Comparison of ENCODE assay signal across 8 cellular contexts in genomic region chr14:90383731-90384542, GRCh38. TPM values are rescaled to one million over a fixed set of nuclear protein-coding genes. Genes with fewer than 3 reads are reported as not detected.
A peak's percentile ranks its signal among the peaks of the same experiment; 100 is the strongest.
DNase-seq lines count a peak whose midpoint lies in the region; ATAC-seq and TF ChIP-seq lines count a peak whose summit lies in the region.

No MANE protein-coding gene starts in this region.

- H3K36me3 Mint-ChIP-seq in naive B cell: no peaks in the 10 kb centered on the region

- DNase-seq in NCI-H69 (lab: John Stamatoyannopoulos, UW): peak; percentile 85
- peak; percentile 45 for DNase-seq in activated T-cell treated with anti-CD3 and anti-CD28 coated beads for 1 hour (ENCODE audit: low read depth)
- no peak for DNase-seq in esophagus squamous epithelium (lab: John Stamatoyannopoulos, UW)
- DNase-seq in naive B cell: no peak
- no peak for DNase-seq in cortex of kidney (lab: John Stamatoyannopoulos, UW)

- TF ChIP-seq CTCF in GM12875 (IDR thresholded peaks at IDR 0.05; ENCODE audit: borderline replicate concordance, insufficient read depth, low read depth, low read length): no peak
- no peak for TF ChIP-seq CTCF in esophagus squamous epithelium (IDR thresholded peaks at IDR 0.05)

- H3K27me3 ChIP-seq in esophagus squamous epithelium: no peaks in the 10 kb centered on the region
- no peaks in the 10 kb centered on the region for H3K27me3 ChIP-seq in subcutaneous abdominal adipose tissue (ENCODE audit: control insufficient read depth in 5 of 5, insufficient read depth in 4 of 5, low read length in 5 of 5)

- H3K9ac ChIP-seq in subcutaneous abdominal adipose tissue (ENCODE audit: low read length in 5 of 5): peak overlapping the region; percentile 78 to 91 (median 89)

- WGBS in esophagus squamous epithelium, 2 donors: 2 to 4% methylated on average over 18 to 24 of the region's 37 CpGs

- no peaks in the 10 kb centered on the region for H3K9me3 Mint-ChIP-seq in naive B cell

- no peak overlapping the region for H3K4me3 Mint-ChIP-seq in naive B cell

- H3K27ac ChIP-seq in esophagus squamous epithelium: peak overlapping the region; percentile 98 to 100 (median 99)
- H3K27ac ChIP-seq in subcutaneous abdominal adipose tissue (ENCODE audit: low read depth, low read length): peak overlapping the region; percentile 100

- no peaks in the 10 kb centered on the region for H3K27me3 Mint-ChIP-seq in naive B cell

- peaks cover 0 to 9% (median 0%) of the 10 kb centered on the region in 3 donors for H3K4me1 Mint-ChIP-seq in naive B cell

- intact Hi-C loops in esophagus squamous epithelium (cut with DNase I): no loop called here

- peak overlapping the region; percentile 62 for H3K4me3 ChIP-seq in GM12875 (ENCODE audit: low read depth, low read length)
- H3K4me3 ChIP-seq in esophagus squamous epithelium: peak overlapping the region; percentile 51 to 83 (median 66)
- peak overlapping the region; percentile 70 to 86 (median 77) for H3K4me3 ChIP-seq in subcutaneous abdominal adipose tissue (ENCODE audit: low read depth in 1 of 5, low read length in 5 of 5)

- peak in 1 of 4 donors; percentile 29 for TF ChIP-seq POLR2A in esophagus squamous epithelium (IDR thresholded peaks at IDR 0.05)

- no peaks in the 10 kb centered on the region for H3K36me3 ChIP-seq in esophagus squamous epithelium
- no peaks in the 10 kb centered on the region for H3K36me3 ChIP-seq in subcutaneous abdominal adipose tissue (ENCODE audit: control insufficient read depth in 5 of 5, insufficient read depth in 5 of 5, low read length in 5 of 5)

- no peaks in the 10 kb centered on the region for H3K9me3 ChIP-seq in esophagus squamous epithelium
- H3K9me3 ChIP-seq in subcutaneous abdominal adipose tissue (ENCODE audit: control insufficient read depth in 5 of 5, low read length in 5 of 5): no peaks in the 10 kb centered on the region

- no peak overlapping the region for H3K27ac Mint-ChIP-seq in naive B cell

- ATAC-seq in HG02943 (IDR thresholded peaks at IDR 0.05; ENCODE audit: low read depth, unreplicated experiment) (peak; percentile 14), naive B cell (ENCODE audit: low read depth in 2 of 2) (peak; percentile 3 to 4)

- H3K4me1 ChIP-seq in esophagus squamous epithelium (peaks cover 0 to 42% (median 27%) of the 10 kb centered on the region in 3 donors), subcutaneous abdominal adipose tissue (ENCODE audit: control insufficient read depth in 5 of 5, insufficient read depth in 5 of 5, low read length in 5 of 5) (peaks cover 5 to 55% (median 40%) of the 10 kb centered on the region in 5 donors)

RNA-seq across cellular contexts. Expression of gene CALM1, which starts 12.9 kb away (rescaled TPM):
- total RNA-seq in esophagus squamous epithelium: 100 to 1,000 TPM; 329 to 554 (median 426) TPM
- polyA plus RNA-seq in naive B cell (ENCODE audit: low read depth in 6 of 6): 1,000 to 10,000 TPM; 1,004 to 1,312 (median 1,081) TPM

RNA-seq across cellular contexts. Expression of gene NRDE2, which starts 52.2 kb away (rescaled TPM):
- total RNA-seq in esophagus squamous epithelium: 10 to 100 TPM in 3 of 4 donors, 1 to 10 TPM in 1; 9.6 to 13.4 (median 10.3) TPM
- 10 to 100 TPM in 5 of 6 donors, 1 to 10 TPM in 1; 9.9 to 21.0 (median 15.2) TPM for polyA plus RNA-seq in naive B cell (ENCODE audit: low read depth in 6 of 6)

Comparison
In these comparisons a context has a peak if more than half of its experiments do, and no peak if none do; other contexts are left out.
1. DNase-seq: peak in NCI-H69 (single experiment) and activated T-cell treated with anti-CD3 and anti-CD28 coated beads for 1 hour (single experiment); none in esophagus squamous epithelium (single experiment), naive B cell (single experiment) and cortex of kidney (single experiment).
2. Peak in every context shown above with its lines, with median percentiles within 50 percentile points of each other: H3K4me3 ChIP-seq.